11 cellular contexts compared by ENCODE assay signal in the genomic region with DNA sequence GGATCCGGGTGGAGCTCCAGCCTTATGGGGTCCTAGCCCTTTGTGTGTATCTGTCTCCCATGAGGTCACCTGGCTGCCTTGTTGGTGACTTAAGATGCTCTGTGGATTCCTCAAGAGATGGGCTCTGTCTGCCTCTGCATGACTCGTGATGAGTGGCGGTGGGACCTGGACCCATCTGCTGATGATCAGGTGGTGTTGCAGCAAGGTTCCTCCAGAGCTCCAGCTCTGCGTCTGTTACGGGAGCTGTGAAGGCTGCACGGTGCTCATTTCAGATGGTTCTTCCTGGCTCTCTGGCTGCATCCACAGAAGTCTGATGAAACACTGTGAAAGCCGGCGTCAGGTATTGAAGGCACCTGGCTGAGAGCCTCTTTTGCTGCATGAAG. TPM values are rescaled to one million over a fixed set of nuclear protein-coding genes. Genes with fewer than 3 reads are reported as not detected.
DNase-seq lines count a peak whose midpoint lies in the region; ATAC-seq and TF ChIP-seq lines count a peak whose summit lies in the region.
"Had no signal": no experiment of that assay in that cellular context is flagged by ENCODE, and none has a peak within 500 bp of the region (broad histone marks: within the 10 kb centered on the region; RNA-seq: fewer than 3 reads in every experiment).

No MANE protein-coding gene starts in this region.

- TF ChIP-seq CTCF in IMR-90 (conservative IDR thresholded peaks at IDR 0.05; ENCODE audit: low read depth, low read length) (no peak), brain microvascular endothelial cell (IDR thresholded peaks at IDR 0.05; ENCODE audit: low read depth, low read length, missing control alignments) (no peak), vagina (IDR thresholded peaks at IDR 0.05) (no peak), WERI-Rb-1 (IDR thresholded peaks at IDR 0.05; ENCODE audit: low read depth, low read length) (no peak)

- H3K18ac ChIP-seq in IMR-90 (ENCODE audit: low read depth, low read length) = no peak overlapping the region

- no peak overlapping the region for H2BK5ac ChIP-seq in IMR-90 (ENCODE audit: low read depth, low read length, poor library complexity, severe bottlenecking)

- ATAC-seq in IMR-90 (ENCODE audit: low read depth) = no peak
- no peak for ATAC-seq in HG02870 (IDR thresholded peaks at IDR 0.05; ENCODE audit: unreplicated experiment)
- ATAC-seq: activated T-cell treated with anti-CD3 and anti-CD28 coated beads, Interleukin-2, amount 50 U/mL, for 4 hours; naive thymus-derived CD8-positive, alpha-beta T cell had no signal

- in situ Hi-C loops in IMR-90 (cut with MboI; ENCODE audit: low sequenced_read_pairs) = no loop called here
- in situ Hi-C loops in brain microvascular endothelial cell (cut with HindIII; ENCODE audit: low pct_ligation_motif_present, low sequenced_read_pairs) = no loop called here

- no peak overlapping the region for H3K27ac ChIP-seq in BLaER1 treated with 17β-estradiol and CSF1 and Interleukin-3, amounts not matched to agents 10 nM and 100 nM
- H3K27ac ChIP-seq in IMR-90 (ENCODE audit: insufficient read depth, low read length) = no peak overlapping the region
- no peak overlapping the region for H3K27ac ChIP-seq in brain microvascular endothelial cell
- H3K27ac ChIP-seq in muscle layer of colon (ENCODE audit: low read depth, low read length) = no peak overlapping the region
- H3K27ac ChIP-seq in vagina = no peak overlapping the region
- no peak overlapping the region for H3K27ac ChIP-seq in WERI-Rb-1

- H2AK9ac ChIP-seq in IMR-90 (replicated peaks; ENCODE audit: low read depth, low read length, poor library complexity) = no peak overlapping the region

- no peak overlapping the region for H4K5ac ChIP-seq in IMR-90 (ENCODE audit: low read depth, low read length)

- no peaks in the 10 kb centered on the region for H3K36me3 ChIP-seq in BLaER1 treated with 17β-estradiol and CSF1 and Interleukin-3, amounts not matched to agents 10 nM and 100 nM
- H3K36me3 ChIP-seq in IMR-90 (ENCODE audit: control insufficient read depth, insufficient read depth, low read length) = no peaks in the 10 kb centered on the region
- no peaks in the 10 kb centered on the region for H3K36me3 ChIP-seq in brain microvascular endothelial cell (replicated peaks)
- H3K36me3 ChIP-seq in muscle layer of colon (ENCODE audit: insufficient read depth, low read length) = no peaks in the 10 kb centered on the region
- H3K36me3 ChIP-seq in vagina = no peaks in the 10 kb centered on the region
- H3K36me3 ChIP-seq in WERI-Rb-1 = no peaks in the 10 kb centered on the region

- H3K9ac ChIP-seq in BLaER1 treated with 17β-estradiol and CSF1 and Interleukin-3, amounts not matched to agents 10 nM and 100 nM = peak overlapping the region in 7 of 11 experiments; percentile 84 to 90 (median 87); a peak in 10 of 22 replicates
- no peak overlapping the region for H3K9ac ChIP-seq in IMR-90 (ENCODE audit: low read depth, low read length)
- peak overlapping the region; percentile 1 for H3K9ac ChIP-seq in muscle layer of colon (ENCODE audit: low read length)

- 0 out of 2 replicates have a peak overlapping the region, but pooled peaks have one; percentile 10 for H3K4ac ChIP-seq in IMR-90 (ENCODE audit: low read depth, low read length)

- H2BK20ac ChIP-seq in IMR-90 (ENCODE audit: low read depth, low read length) = no peak overlapping the region

- peaks cover 34 to 57% of the 10 kb centered on the region in 2 experiments for H3K79me1 ChIP-seq in IMR-90 (ENCODE audit: low read depth in 1 of 2, low read length in 2 of 2)

- H4K20me1 ChIP-seq in BLaER1 treated with 17β-estradiol and CSF1 and Interleukin-3, amounts not matched to agents 10 nM and 100 nM = peaks cover 60 to 67% (median 65%) of the 10 kb centered on the region in 11 experiments; a peak in 21 of 22 replicates
- peaks cover 51% of the 10 kb centered on the region for H4K20me1 ChIP-seq in IMR-90 (ENCODE audit: insufficient read depth, low read length)

- peak overlapping the region; percentile 18 for H2AFZ ChIP-seq in IMR-90 (replicated peaks; ENCODE audit: low read length, poor library complexity)

- no peak overlapping the region for H3K23ac ChIP-seq in IMR-90 (ENCODE audit: low read depth, low read length)

- no peak overlapping the region for H2BK15ac ChIP-seq in IMR-90 (ENCODE audit: low read depth, low read length)

- peaks cover 16% of the 10 kb centered on the region for H3K9me1 ChIP-seq in IMR-90 (ENCODE audit: insufficient read depth, low read length)

- H2BK120ac ChIP-seq in IMR-90 (ENCODE audit: low read depth, low read length) = no peak overlapping the region

- BruUV-seq in IMR-90 (replicated peaks; lab: Mats Ljungman, UMichigan) = no TSS peak

- peaks cover 0 to 12% (median 4%) of the 10 kb centered on the region in 11 experiments; a peak in 6 of 22 replicates for H3K9me3 ChIP-seq in BLaER1 treated with 17β-estradiol and CSF1 and Interleukin-3, amounts not matched to agents 10 nM and 100 nM (replicated peaks in 1 of 11)
- H3K9me3 ChIP-seq in IMR-90 (ENCODE audit: control insufficient read depth, insufficient read depth, low read length) (no peaks in the 10 kb centered on the region), muscle layer of colon (ENCODE audit: low read length) (no peaks in the 10 kb centered on the region), vagina (no peaks in the 10 kb centered on the region), WERI-Rb-1 (ENCODE audit: severe bottlenecking) (peaks cover 8% of the 10 kb centered on the region)

- H3K56ac ChIP-seq in IMR-90 (ENCODE audit: extremely low read depth, insufficient read depth, low read length) = no peak overlapping the region

- POLR2A ChIA-PET in IMR-90 (lab: Charles Lee; ENCODE audit: unreplicated experiment) = no interaction called here

- CTCF ChIA-PET in IMR-90 (lab: Yijun Ruan, JAX) = no interaction called here

- H3K27me3 ChIP-seq in BLaER1 treated with 17β-estradiol and CSF1 and Interleukin-3, amounts not matched to agents 10 nM and 100 nM = peaks cover 0 to 39% (median 0%) of the 10 kb centered on the region in 11 experiments; a peak in 6 of 22 replicates
- no peaks in the 10 kb centered on the region for H3K27me3 ChIP-seq in IMR-90 (ENCODE audit: control insufficient read depth, insufficient read depth, low read length)
- H3K27me3 ChIP-seq in brain microvascular endothelial cell (replicated peaks) = no peaks in the 10 kb centered on the region
- H3K27me3 ChIP-seq in muscle layer of colon (ENCODE audit: control insufficient read depth in 1 of 2, insufficient read depth in 2 of 2, low read length in 2 of 2) = no peaks in the 10 kb centered on the region
- H3K27me3 ChIP-seq in vagina = no peaks in the 10 kb centered on the region
- H3K27me3 ChIP-seq in WERI-Rb-1 (ENCODE audit: insufficient read depth, low read depth, severe bottlenecking) = peaks cover 78% of the 10 kb centered on the region

- dilution Hi-C loops in IMR-90 (cut with HindIII; ENCODE audit: low sequenced_read_pairs, unreplicated experiment) = no loop called here

- peak overlapping the region; percentile 27 for H3K14ac ChIP-seq in IMR-90 (replicated peaks; ENCODE audit: low read depth, low read length)

- H4K8ac ChIP-seq in IMR-90 (ENCODE audit: low read depth in 2 of 2, low read length in 2 of 2) = no peak overlapping the region

- no peak overlapping the region; the same call in 1 of the 2 replicates for H4K91ac ChIP-seq in IMR-90 (ENCODE audit: insufficient read depth, low read depth, low read length)

- peak overlapping the region in 8 of 10 experiments; percentile 79 to 87 (median 85); a peak in 13 of 20 replicates for H3K4me3 ChIP-seq in BLaER1 treated with 17β-estradiol and CSF1 and Interleukin-3, amounts not matched to agents 10 nM and 100 nM
- H3K4me3 ChIP-seq in IMR-90 (ENCODE audit: insufficient read depth, low read depth, low read length) (no peak overlapping the region), brain microvascular endothelial cell (ENCODE audit: low read depth, low read length) (no peak overlapping the region), muscle layer of colon (ENCODE audit: low read depth in 1 of 2, low read length in 2 of 2) (peak overlapping the region in 1 of 2 donors; percentile 71), vagina (no peak overlapping the region), WERI-Rb-1 (ENCODE audit: low read depth, low read length) (no peak overlapping the region)

- H3K4me2 ChIP-seq in BLaER1 treated with 17β-estradiol and CSF1 and Interleukin-3, amounts not matched to agents 10 nM and 100 nM = peak overlapping the region; percentile 93 to 100 (median 98)
- peak overlapping the region; percentile 31; the same call in 1 of the 2 replicates for H3K4me2 ChIP-seq in IMR-90 (ENCODE audit: low read depth, low read length)

- peak overlapping the region; percentile 37; the same call in 1 of the 2 replicates for H2AK5ac ChIP-seq in IMR-90 (ENCODE audit: low read depth, low read length)

- peak; percentile 62 for DNase-seq in IMR-90
- DNase-seq in brain microvascular endothelial cell = peak; percentile 11
- DNase-seq in stimulated activated CD4-positive, alpha-beta T cell treated with anti-CD3 and anti-CD28 coated beads, Interleukin-15, amount 100 ng/mL, for 24 hours = no peak
- no peak for DNase-seq in vagina (ENCODE audit: extremely low spot score in 2 of 2)
- DNase-seq in WERI-Rb-1 = no peak
- DNase-seq: activated T-cell treated with anti-CD3 and anti-CD28 coated beads, Interleukin-2, amount 50 U/mL, for 4 hours; naive thymus-derived CD8-positive, alpha-beta T cell; SHP77 had no signal

- TF ChIP-seq RAD21 in IMR-90 (IDR thresholded peaks at IDR 0.05; ENCODE audit: low read length) = no peak

- intact Hi-C loops in IMR-90 (cut with micrococcal nuclease) = no loop called here
- intact Hi-C loops in vagina (cut with DNase I) = no loop called here

- peaks cover 35 to 76% (median 61%) of the 10 kb centered on the region in 10 experiments for H3K4me1 ChIP-seq in BLaER1 treated with 17β-estradiol and CSF1 and Interleukin-3, amounts not matched to agents 10 nM and 100 nM
- H3K4me1 ChIP-seq in IMR-90 (ENCODE audit: control insufficient read depth, insufficient read depth, low read length) = peaks cover 13% of the 10 kb centered on the region
- H3K4me1 ChIP-seq in muscle layer of colon (ENCODE audit: insufficient read depth, low read length) = peaks cover 16% of the 10 kb centered on the region
- H3K4me1 ChIP-seq in vagina = peaks cover 38% of the 10 kb centered on the region

- 100% methylated on average over 4 of the region's 8 CpGs; no CpG with 5 or more reads in 1 of the 2 experiments for WGBS in IMR-90 (ENCODE audit: extremely low coverage in 2 of 2, insufficient read length in 1 of 2), 2 experiments

- TF ChIP-seq POLR2A in IMR-90 (IDR thresholded peaks at IDR 0.05; ENCODE audit: low read depth, low read length) = no peak
- no peak for TF ChIP-seq POLR2A in vagina (IDR thresholded peaks at IDR 0.05)

RNA-seq across cellular contexts. Expression of gene AGAP1, which starts 2.4 kb away (rescaled TPM):
- total RNA-seq in IMR-90 (2012; rRNA removed) (11.7 and 15.1 TPM in 2 replicates), vagina (21.1 TPM)
- polyA plus RNA-seq in IMR-90 (2012; rRNA removed) = 16.4 and 17.7 TPM in 2 replicates
- polyA plus RNA-seq in IMR-90 (2012; cell fraction: cytosol; rRNA removed) = 11.8 and 14.4 TPM in 2 replicates
- polyA plus RNA-seq in IMR-90 (2012; cell fraction: nucleus; rRNA removed; ENCODE audit: low replicate concordance) = 12.4 and 13.4 TPM in 2 replicates

Comparison
In these comparisons a context has a peak if more than half of its experiments do, and no peak if none do; other contexts are left out.
1. H3K4me3 ChIP-seq: peak in BLaER1 treated with 17β-estradiol and CSF1 and Interleukin-3, amounts not matched to agents 10 nM and 100 nM (8 of 10); none in IMR-90 (single experiment), brain microvascular endothelial cell (single experiment), vagina (0 of 2) and WERI-Rb-1 (single experiment).
2. DNase-seq: peak in IMR-90 (single experiment) and brain microvascular endothelial cell (single experiment); none in stimulated activated CD4-positive, alpha-beta T cell treated with anti-CD3 and anti-CD28 coated beads, Interleukin-15, amount 100 ng/mL, for 24 hours (single experiment), vagina (0 of 2) and WERI-Rb-1 (single experiment).